ENCODE assay signal across 11 cellular contexts in genomic region chr3:190338717-190339116, GRCh38. TPM values are rescaled to one million over a fixed set of nuclear protein-coding genes. Genes with fewer than 3 reads are reported as not detected.
DNase-seq lines count a peak whose midpoint lies in the region; ATAC-seq and TF ChIP-seq lines count a peak whose summit lies in the region.
"Had no signal": no experiment of that assay in that cellular context is flagged by ENCODE, and none has a peak within 500 bp of the region (broad histone marks: within the 10 kb centered on the region; RNA-seq: fewer than 3 reads in every experiment).

No MANE protein-coding gene starts in this region.

- H2BK5ac ChIP-seq in IMR-90 (ENCODE audit: low read depth, low read length, poor library complexity, severe bottlenecking): peak overlapping the region; percentile 76

- H3K4me3 Mint-ChIP-seq in activated T-cell treated with anti-CD3 and anti-CD28 coated beads, Interleukin-2, amount 50 U/mL, for 24 hours: no peak overlapping the region
- H3K4me3 Mint-ChIP-seq: activated naive CD8-positive, alpha-beta T cell; CD4-positive, CD25-positive, alpha-beta regulatory T cell; stimulated activated naive CD8-positive, alpha-beta T cell treated with anti-CD3 and anti-CD28 coated beads, Interleukin-15, Interleukin-2, amounts not matched to agents 100 ng/mL and 50 ng/mL, for 24 hours had no signal

- intact Hi-C loops in IMR-90 (cut with micrococcal nuclease) (no loop called here), right lobe of liver (cut with DNase I) (no loop called here)

- peak overlapping the region; percentile 97 for H2BK120ac ChIP-seq in IMR-90 (ENCODE audit: low read depth, low read length)

- DNase-seq in EL: peak; percentile 54
- DNase-seq in IMR-90: peak; percentile 56
- DNase-seq in amniotic epithelial cell (ENCODE audit: low read depth): peak; percentile 70
- DNase-seq in right lobe of liver: peak in 1 of 3 donors; percentile 50
- DNase-seq in activated naive CD4-positive, alpha-beta T cell treated with anti-CD3 and anti-CD28 coated beads, Interleukin-2, amount 50 U/mL, for 16 hours: no peak
- DNase-seq in SIG-M5 (lab: John Stamatoyannopoulos, UW): no peak
- no peak for DNase-seq in activated T-cell treated with anti-CD3 and anti-CD28 coated beads, Interleukin-2, amount 50 U/mL, for 24 hours
- DNase-seq: CD4-positive, CD25-positive, alpha-beta regulatory T cell had no signal

- no peak overlapping the region for H3K27ac Mint-ChIP-seq in activated T-cell treated with anti-CD3 and anti-CD28 coated beads, Interleukin-2, amount 50 U/mL, for 24 hours
- H3K27ac Mint-ChIP-seq: activated naive CD8-positive, alpha-beta T cell; CD4-positive, CD25-positive, alpha-beta regulatory T cell; stimulated activated naive CD8-positive, alpha-beta T cell treated with anti-CD3 and anti-CD28 coated beads, Interleukin-15, Interleukin-2, amounts not matched to agents 100 ng/mL and 50 ng/mL, for 24 hours had no signal

- in situ Hi-C loops in IMR-90 (cut with MboI; ENCODE audit: low sequenced_read_pairs): no loop called here

- peak overlapping the region; percentile 45 for H2AFZ ChIP-seq in IMR-90 (replicated peaks; ENCODE audit: low read length, poor library complexity)

- TF ChIP-seq CTCF in IMR-90 (conservative IDR thresholded peaks at IDR 0.05; ENCODE audit: low read depth, low read length) (no peak), right lobe of liver (IDR thresholded peaks at IDR 0.05) (no peak)

- H3K4me3 ChIP-seq in IMR-90 (ENCODE audit: insufficient read depth, low read depth, low read length): no peak overlapping the region
- no peak overlapping the region for H3K4me3 ChIP-seq in right lobe of liver

- H3K27me3 Mint-ChIP-seq in activated T-cell treated with anti-CD3 and anti-CD28 coated beads, Interleukin-2, amount 50 U/mL, for 24 hours: peaks cover 7% of the 10 kb centered on the region
- H3K27me3 Mint-ChIP-seq: CD4-positive, CD25-positive, alpha-beta regulatory T cell had no signal

- peak overlapping the region; percentile 31; the same call in 1 of the 2 replicates for H4K5ac ChIP-seq in IMR-90 (ENCODE audit: low read depth, low read length)

- H3K4me2 ChIP-seq in IMR-90 (ENCODE audit: low read depth, low read length): no peak overlapping the region

- no peak overlapping the region for H3K9ac ChIP-seq in IMR-90 (ENCODE audit: low read depth, low read length)

- no peaks in the 10 kb centered on the region for H3K27me3 ChIP-seq in IMR-90 (ENCODE audit: control insufficient read depth, insufficient read depth, low read length)
- no peaks in the 10 kb centered on the region for H3K27me3 ChIP-seq in right lobe of liver

- peak overlapping the region; percentile 92 for H3K14ac ChIP-seq in IMR-90 (replicated peaks; ENCODE audit: low read depth, low read length)

- H3K23ac ChIP-seq in IMR-90 (ENCODE audit: low read depth, low read length): peak overlapping the region; percentile 80

- H3K56ac ChIP-seq in IMR-90 (ENCODE audit: extremely low read depth, insufficient read depth, low read length): peak overlapping the region; percentile 13; the same call in 1 of the 2 replicates

- TF ChIP-seq RAD21 in IMR-90 (IDR thresholded peaks at IDR 0.05; ENCODE audit: low read length): no peak

- H3K36me3 Mint-ChIP-seq in activated T-cell treated with anti-CD3 and anti-CD28 coated beads, Interleukin-2, amount 50 U/mL, for 24 hours (ENCODE audit: low read depth): no peaks in the 10 kb centered on the region
- H3K36me3 Mint-ChIP-seq: activated naive CD8-positive, alpha-beta T cell; CD4-positive, CD25-positive, alpha-beta regulatory T cell had no signal

- H2AK5ac ChIP-seq in IMR-90 (ENCODE audit: low read depth, low read length): peak overlapping the region; percentile 98

- no peaks in the 10 kb centered on the region for H4K20me1 ChIP-seq in IMR-90 (ENCODE audit: insufficient read depth, low read length)

- H3K36me3 ChIP-seq in IMR-90 (ENCODE audit: control insufficient read depth, insufficient read depth, low read length) (no peaks in the 10 kb centered on the region), right lobe of liver (no peaks in the 10 kb centered on the region)

- BruUV-seq in IMR-90 (replicated peaks; lab: Mats Ljungman, UMichigan): no TSS peak

- H3K79me1 ChIP-seq in IMR-90 (ENCODE audit: low read depth in 1 of 2, low read length in 2 of 2): no peaks in the 10 kb centered on the region

- peak overlapping the region; percentile 95 for H2BK20ac ChIP-seq in IMR-90 (ENCODE audit: low read depth, low read length)

- peak; percentile 56 for ATAC-seq in IMR-90 (ENCODE audit: low read depth)
- peak; percentile 29 to 67 (median 59) for ATAC-seq in right lobe of liver
- no peak for ATAC-seq in GM19328 (IDR thresholded peaks at IDR 0.05; ENCODE audit: unreplicated experiment)

- peak overlapping the region; percentile 53 to 65 for H4K8ac ChIP-seq in IMR-90 (ENCODE audit: low read depth in 2 of 2, low read length in 2 of 2)

- CTCF ChIA-PET in IMR-90 (lab: Yijun Ruan, JAX): interaction anchor here (0.9 to 1.7 kb wide), 4 partner anchors 12 to 48 kb away, joined by 3 to 5 read pairs (median 4); partner anchors contain the start of gene CLDN1

- peak overlapping the region; percentile 67 for H4K91ac ChIP-seq in IMR-90 (ENCODE audit: insufficient read depth, low read depth, low read length)

- H3K9me1 ChIP-seq in IMR-90 (ENCODE audit: insufficient read depth, low read length): peaks cover 3% of the 10 kb centered on the region

- H3K27ac ChIP-seq in IMR-90 (ENCODE audit: insufficient read depth, low read length) (peak overlapping the region; percentile 46; the same call in 1 of the 2 replicates), right lobe of liver (no peak overlapping the region)

- H2AK9ac ChIP-seq in IMR-90 (replicated peaks; ENCODE audit: low read depth, low read length, poor library complexity): no peak overlapping the region

- TF ChIP-seq POLR2A in IMR-90 (IDR thresholded peaks at IDR 0.05; ENCODE audit: low read depth, low read length) (no peak), right lobe of liver (IDR thresholded peaks at IDR 0.05) (no peak)

- H2BK15ac ChIP-seq in IMR-90 (ENCODE audit: low read depth, low read length): peak overlapping the region; percentile 52

- POLR2A ChIA-PET in IMR-90 (lab: Charles Lee; ENCODE audit: unreplicated experiment): no interaction called here

- peak overlapping the region; percentile 89 for H3K4ac ChIP-seq in IMR-90 (ENCODE audit: low read depth, low read length)

- H3K4me1 ChIP-seq in IMR-90 (ENCODE audit: control insufficient read depth, insufficient read depth, low read length): peaks cover 10% of the 10 kb centered on the region; the same call in 1 of the 2 replicates
- H3K4me1 ChIP-seq in right lobe of liver: peaks cover 0 to 20% (median 6%) of the 10 kb centered on the region in 4 donors

- H3K9me3 ChIP-seq in IMR-90 (ENCODE audit: control insufficient read depth, insufficient read depth, low read length) (peaks cover 3% of the 10 kb centered on the region; the same call in 1 of the 2 replicates), right lobe of liver (no peaks in the 10 kb centered on the region)

- H3K9me3 Mint-ChIP-seq in activated T-cell treated with anti-CD3 and anti-CD28 coated beads, Interleukin-2, amount 50 U/mL, for 24 hours: peaks cover 3% of the 10 kb centered on the region

- dilution Hi-C loops in IMR-90 (cut with HindIII; ENCODE audit: low sequenced_read_pairs, unreplicated experiment): no loop called here

- H3K18ac ChIP-seq in IMR-90 (ENCODE audit: low read depth, low read length): peak overlapping the region; percentile 42; the same call in 1 of the 2 replicates

- H3K4me1 Mint-ChIP-seq in activated T-cell treated with anti-CD3 and anti-CD28 coated beads, Interleukin-2, amount 50 U/mL, for 24 hours (ENCODE audit: low read depth): peaks cover 5% of the 10 kb centered on the region

TF ChIP-seq in IMR-90, 13 proteins besides CTCF, POLR2A, EP300 and RAD21 (continues in another document):
- TF ChIP-seq BHLHE40 (IDR thresholded peaks at IDR 0.05; ENCODE audit: low read depth, low read length): no peak
- TF ChIP-seq RFX5 (IDR thresholded peaks at IDR 0.05; ENCODE audit: low read depth, low read length): no peak
- TF ChIP-seq MAFK (IDR thresholded peaks at IDR 0.05; ENCODE audit: low read depth, low read length): no peak
- TF ChIP-seq CHD1 (IDR thresholded peaks at IDR 0.05; ENCODE audit: low read depth, low read length): no peak
- no peak for TF ChIP-seq RCOR1 (IDR thresholded peaks at IDR 0.05; ENCODE audit: insufficient replicate concordance, low read length)
- TF ChIP-seq MXI1 (IDR thresholded peaks at IDR 0.05; ENCODE audit: borderline replicate concordance, low read depth, low read length): no peak
- TF ChIP-seq CEBPB (IDR thresholded peaks at IDR 0.05; ENCODE audit: low read depth, low read length): no peak
- no peak for TF ChIP-seq MAZ (IDR thresholded peaks at IDR 0.05; ENCODE audit: borderline replicate concordance, low read depth, low read length)
- no peak for TF ChIP-seq FOS (IDR thresholded peaks at IDR 0.05; ENCODE audit: low read depth, low read length)
- no peak for TF ChIP-seq USF2 (IDR thresholded peaks at IDR 0.05; ENCODE audit: low read depth, low read length)
- no peak for TF ChIP-seq SMC3 (IDR thresholded peaks at IDR 0.05; ENCODE audit: low read depth, low read length)

RNA-seq across cellular contexts. Expression of gene CLDN1, which starts 16.5 kb away (rescaled TPM):
- total RNA-seq in IMR-90 (2012; rRNA removed) (4.7 and 7.2 TPM in 2 replicates), right lobe of liver (100 to 1,000 TPM in 5 of 6 experiments, 10 to 100 TPM in 1; 79.9 to 241 (median 135) TPM)
- 6.3 and 7.3 TPM in 2 replicates for polyA plus RNA-seq in IMR-90 (2012; rRNA removed)
- 3.2 and 5.2 TPM in 2 replicates for polyA plus RNA-seq in IMR-90 (2012; cell fraction: cytosol; rRNA removed)
- 2.0 and 8.6 TPM in 2 replicates for polyA plus RNA-seq in IMR-90 (2012; cell fraction: nucleus; rRNA removed; ENCODE audit: low replicate concordance)

RNA-seq across cellular contexts. Expression of gene CLDN16, which starts 49.2 kb away (rescaled TPM):
- total RNA-seq in IMR-90 (2012; rRNA removed) (under 0.01 TPM in 2 replicates), right lobe of liver (1 to 10 TPM in 3 of 6 experiments, under 1 TPM in 3; 0.37 to 6.6 (median 1.3) TPM)
- 0.09 and 0.22 TPM in 2 replicates for polyA plus RNA-seq in IMR-90 (2012; rRNA removed)
- polyA plus RNA-seq in IMR-90 (2012; cell fraction: cytosol; rRNA removed): 0.13 TPM in 1 of 2 replicates, not detected in the other
- 0.02 and 0.07 TPM in 2 replicates for polyA plus RNA-seq in IMR-90 (2012; cell fraction: nucleus; rRNA removed; ENCODE audit: low replicate concordance)
- total RNA-seq: CD4-positive, CD25-positive, alpha-beta regulatory T cell had no signal
- polyA plus RNA-seq: CD4-positive, CD25-positive, alpha-beta regulatory T cell had no signal

Comparison
In these comparisons a context has a peak if more than half of its experiments do, and no peak if none do; other contexts are left out.
1. DNase-seq: peak in EL (single experiment), IMR-90 (single experiment) and amniotic epithelial cell (single experiment); none in activated naive CD4-positive, alpha-beta T cell treated with anti-CD3 and anti-CD28 coated beads, Interleukin-2, amount 50 U/mL, for 16 hours (single experiment), SIG-M5 (single experiment) and activated T-cell treated with anti-CD3 and anti-CD28 coated beads, Interleukin-2, amount 50 U/mL, for 24 hours (single experiment).